Comparison of ENCODE assay signal across 29 cellular contexts in the genomic region with DNA sequence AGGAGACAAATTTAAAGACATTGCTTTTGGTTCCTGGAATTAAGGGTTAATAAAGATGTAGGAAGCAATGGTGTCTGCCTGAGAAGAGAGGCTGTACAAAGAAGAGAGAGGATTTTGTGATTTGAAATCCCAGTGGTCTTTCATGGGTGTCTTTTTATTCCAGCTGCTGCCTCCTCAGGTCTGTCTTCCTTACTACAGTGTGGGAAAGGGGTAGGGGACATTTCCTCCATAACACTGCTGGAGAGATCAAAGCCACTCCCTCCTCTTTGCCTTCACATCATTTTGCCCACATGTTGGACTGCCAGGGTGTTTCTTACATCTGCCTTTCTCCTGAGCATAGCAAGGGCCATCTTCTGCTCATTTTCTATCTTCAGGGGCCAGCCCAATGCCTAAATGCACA.
"Had no signal": no experiment of that assay in that cellular context is flagged by ENCODE, and none has a peak within 500 bp of the region (broad histone marks: within the 10 kb centered on the region; RNA-seq: fewer than 3 reads in every experiment).

No MANE protein-coding gene starts in this region.

- H3K27ac Mint-ChIP-seq: activated CD8-positive, alpha-beta T cell treated with anti-CD3 and anti-CD28 coated beads for 36 hours; activated naive CD8-positive, alpha-beta T cell; activated T-helper 17 cell treated with anti-CD3 and anti-CD28 coated beads, Interleukin-2, amount 50 U/mL, for 72 hours; dendritic cell treated with granulocyte-macrophage colony-stimulating factor and Interleukin-4, amounts not matched to agents 40 ng/mL and 50 ng/mL, for 4 days had no signal

- H3K27me3 Mint-ChIP-seq: activated naive CD8-positive, alpha-beta T cell; dendritic cell treated with granulocyte-macrophage colony-stimulating factor and Interleukin-4, amounts not matched to agents 40 ng/mL and 50 ng/mL, for 4 days had no signal

- H3K27ac ChIP-seq: brain microvascular endothelial cell, coronary artery, foreskin keratinocyte, gastrocnemius medialis, heart left ventricle had no signal

- H3K9me3 Mint-ChIP-seq: activated CD8-positive, alpha-beta T cell treated with anti-CD3 and anti-CD28 coated beads for 36 hours; activated T-cell treated with anti-CD3 and anti-CD28 coated beads, Interleukin-2, amount 50 U/mL, for 4 hours; activated T-helper 17 cell treated with anti-CD3 and anti-CD28 coated beads, Interleukin-2, amount 50 U/mL, for 72 hours; central memory CD8-positive, alpha-beta T cell; dendritic cell treated with granulocyte-macrophage colony-stimulating factor and Interleukin-4, amounts not matched to agents 40 ng/mL and 50 ng/mL, for 4 days had no signal

- H3K9me3 ChIP-seq: gastrocnemius medialis, heart left ventricle had no signal

- H3K4me3 Mint-ChIP-seq: activated CD8-positive, alpha-beta T cell treated with anti-CD3 and anti-CD28 coated beads for 36 hours; activated naive CD8-positive, alpha-beta T cell; activated T-cell treated with anti-CD3 and anti-CD28 coated beads, Interleukin-2, amount 50 U/mL, for 4 hours; activated T-helper 17 cell treated with anti-CD3 and anti-CD28 coated beads, Interleukin-2, amount 50 U/mL, for 72 hours; central memory CD8-positive, alpha-beta T cell; dendritic cell treated with granulocyte-macrophage colony-stimulating factor and Interleukin-4, amounts not matched to agents 40 ng/mL and 50 ng/mL, for 4 days had no signal

- ATAC-seq: activated CD8-positive, alpha-beta T cell treated with anti-CD3 and anti-CD28 coated beads for 36 hours; activated T-cell treated with anti-CD3 and anti-CD28 coated beads, Interleukin-2, amount 50 U/mL, for 4 hours; activated T-helper 17 cell treated with anti-CD3 and anti-CD28 coated beads, Interleukin-2, amount 50 U/mL, for 72 hours; esophagus mucosa; foreskin keratinocyte; gastrocnemius medialis; heart left ventricle had no signal

- H3K27me3 ChIP-seq: brain microvascular endothelial cell, gastrocnemius medialis had no signal

- H3K36me3 Mint-ChIP-seq: activated naive CD8-positive, alpha-beta T cell had no signal

- DNase-seq: activated CD4-positive, alpha-beta T cell treated with anti-CD3 and anti-CD28 coated beads for 1 hour; activated CD4-positive, alpha-beta T cell treated with anti-CD3 and anti-CD28 coated beads for 48 hours; activated CD4-positive, alpha-beta T cell treated with anti-CD3 and anti-CD28 coated beads, Interleukin-2, amount 50 U/mL, for 1 hour; activated CD4-positive, alpha-beta T cell treated with anti-CD3 and anti-CD28 coated beads, Interleukin-2, amount 50 U/mL, for 48 hours; activated CD8-positive, alpha-beta memory T cell treated with anti-CD3 and anti-CD28 coated beads for 24 hours; activated CD8-positive, alpha-beta T cell treated with anti-CD3 and anti-CD28 coated beads for 36 hours; activated effector memory CD4-positive, alpha-beta T cell treated with Interleukin-2 at 50 U/mL for 16 hours; activated gamma-delta T cell treated with Interleukin-2 at 50 U/mL for 16 hours; activated naive CD4-positive, alpha-beta T cell treated with anti-CD3 and anti-CD28 coated beads, Interleukin-2, amount 50 U/mL, for 16 hours; activated naive CD4-positive, alpha-beta T cell treated with Interleukin-2 at 50 U/mL for 16 hours; activated T-cell treated with anti-CD3 and anti-CD28 coated beads, Interleukin-2, amount 50 U/mL, for 4 hours; amniotic stem cell; anterior cingulate cortex; brain microvascular endothelial cell; effector CD8-positive, alpha-beta T cell; foreskin keratinocyte; gastrocnemius medialis; glutamatergic neuron; heart left ventricle; T-helper 1 cell; T-helper 2 cell had no signal

- H3K36me3 ChIP-seq: brain microvascular endothelial cell, gastrocnemius medialis, heart left ventricle had no signal

- FAIRE-seq: astrocyte, bronchial epithelial cell had no signal

- H3K4me1 Mint-ChIP-seq: activated T-helper 17 cell treated with anti-CD3 and anti-CD28 coated beads, Interleukin-2, amount 50 U/mL, for 72 hours; central memory CD8-positive, alpha-beta T cell had no signal

- H3K4me1 ChIP-seq: foreskin keratinocyte, gastrocnemius medialis, heart left ventricle had no signal

- H3K4me3 ChIP-seq: coronary artery, gastrocnemius medialis, heart left ventricle had no signal
